Comparison of ENCODE assay signal across 8 cellular contexts in the genomic region with DNA sequence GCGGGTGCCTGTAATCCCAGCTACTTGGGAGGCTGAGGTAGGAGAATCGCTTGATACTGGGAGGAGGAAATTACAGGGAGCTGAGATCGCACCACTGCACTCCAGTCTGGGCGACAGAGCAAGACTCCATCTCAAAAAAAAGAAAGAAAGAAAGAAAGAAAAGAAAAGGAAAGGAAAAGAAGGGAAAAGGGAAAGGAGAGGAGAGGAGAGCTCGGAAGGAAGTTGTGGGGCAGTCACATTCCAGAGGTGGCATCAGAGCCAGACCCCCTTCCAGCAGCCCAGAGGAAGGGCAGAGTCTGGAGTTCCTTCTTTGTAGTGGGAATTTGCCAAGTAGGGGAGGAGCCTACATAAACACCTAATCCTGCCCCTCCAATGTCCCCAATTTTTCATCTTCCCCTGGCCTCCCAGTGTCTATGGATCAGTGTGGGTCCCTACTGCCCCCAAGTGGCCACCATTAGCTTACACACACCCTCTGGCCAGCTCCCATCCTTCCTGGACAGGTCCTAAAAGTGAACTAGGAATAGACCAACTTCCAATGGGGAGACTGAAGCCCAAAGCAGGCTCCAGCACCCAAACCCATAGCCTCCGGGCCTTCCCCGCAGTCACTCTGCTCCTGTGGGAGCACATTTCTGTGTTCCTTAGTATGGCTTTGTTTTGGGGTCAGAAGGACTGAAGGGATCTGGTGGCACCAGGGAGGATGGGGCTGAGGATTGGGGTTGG. TPM values are rescaled to one million over a fixed set of nuclear protein-coding genes. Genes with fewer than 3 reads are reported as not detected.
DNase-seq lines count a peak whose midpoint lies in the region; ATAC-seq, FAIRE-seq and TF ChIP-seq lines count a peak whose summit lies in the region.

No MANE protein-coding gene starts in this region.

- H3K36me3 Mint-ChIP-seq in natural killer cell, result no peaks in the 10 kb centered on the region

- H3K9me3 Mint-ChIP-seq in natural killer cell, result no peaks in the 10 kb centered on the region

- H3K4me1 ChIP-seq in esophagus squamous epithelium, result peaks cover 7 to 22% (median 18%) of the 10 kb centered on the region in 3 donors

- TF ChIP-seq CTCF in esophagus squamous epithelium (IDR thresholded peaks at IDR 0.05) (peak in 5 of 6 experiments; percentile 49 to 73 (median 52)), natural killer cell (IDR thresholded peaks at IDR 0.05) (peak; percentile 60)

- H3K27ac Mint-ChIP-seq in natural killer cell, result no peak overlapping the region

- H3K27ac ChIP-seq in esophagus squamous epithelium, result no peak overlapping the region

- peak overlapping the region; percentile 13 for H3K4me3 Mint-ChIP-seq in natural killer cell

- H3K27me3 Mint-ChIP-seq in natural killer cell (ENCODE audit: low read depth in 2 of 2), result peaks cover 0 to 25% of the 10 kb centered on the region in 2 donors

- H3K9me3 ChIP-seq in esophagus squamous epithelium, result no peaks in the 10 kb centered on the region

- no peaks in the 10 kb centered on the region for H3K4me1 Mint-ChIP-seq in natural killer cell

- H3K27me3 ChIP-seq in esophagus squamous epithelium, result peaks cover 5 to 62% (median 9%) of the 10 kb centered on the region in 4 donors

- intact Hi-C loops in esophagus squamous epithelium (cut with DNase I), result no loop called here
- intact Hi-C loops in natural killer cell (cut with micrococcal nuclease), result loop anchor here (2.0 kb wide), 1 partner anchor 84 kb away; no protein-coding TSS in a partner anchor

- 63 to 80% methylated on average over 6 to 7 of the region's 7 CpGs for WGBS in esophagus squamous epithelium, 2 donors

- ATAC-seq in natural killer cell, result peak; percentile 39 to 51 (median 44)
- no peak for ATAC-seq in GM18502 (IDR thresholded peaks at IDR 0.05; ENCODE audit: poor library complexity, unreplicated experiment)
- ATAC-seq in HG03108 (IDR thresholded peaks at IDR 0.05; ENCODE audit: unreplicated experiment), result no peak

- DNase-seq in AML-193 (lab: John Stamatoyannopoulos, UW) (peak; percentile 41 to 60), GM12892 (ENCODE audit: insufficient read length) (no peak), NCI-H146 (lab: John Stamatoyannopoulos, UW) (peak; percentile 78), esophagus squamous epithelium (lab: John Stamatoyannopoulos, UW) (no peak), natural killer cell (peak; percentile 31)

- H3K36me3 ChIP-seq in esophagus squamous epithelium, result no peaks in the 10 kb centered on the region

- no peak overlapping the region for H3K4me3 ChIP-seq in esophagus squamous epithelium

- peak; percentile 61 for FAIRE-seq in GM12892 (lab: Jason Lieb, UNC)
- peak; percentile 56 for FAIRE-seq in TTC549 (lab: Jason Lieb, UNC)

- TF ChIP-seq POLR2A in GM12892 (IDR thresholded peaks at IDR 0.05; ENCODE audit: low read depth, low read length), result no peak
- TF ChIP-seq POLR2A in esophagus squamous epithelium (IDR thresholded peaks at IDR 0.05), result no peak

RNA-seq across cellular contexts. Expression of gene HSPB1, which starts 39.6 kb away (rescaled TPM):
- polyA plus RNA-seq in GM12892 (2012; ENCODE audit: missing spikeins), result 36.7 TPM
- total RNA-seq in esophagus squamous epithelium, result 1,000 to 10,000 TPM; 2,415 to 6,888 (median 3,249) TPM
- total RNA-seq in natural killer cell, result 10 to 100 TPM; 14.4 to 15.9 (median 14.7) TPM

Comparison
In these comparisons a context has a peak if more than half of its experiments do, and no peak if none do; other contexts are left out.
1. DNase-seq: peak in AML-193 (2 of 2), NCI-H146 (single experiment) and natural killer cell (single experiment); none in GM12892 (single experiment) and esophagus squamous epithelium (single experiment).
2. ATAC-seq: peak in natural killer cell (3 of 3); none in GM18502 (single experiment) and HG03108 (single experiment).
3. RNA of gene HSPB1, which starts 39.6 kb away (total RNA-seq): 2,415 to 6,888 TPM in esophagus squamous epithelium; 14.4 to 15.9 TPM in natural killer cell; every median in the first group is over 100 times any median in the second.